Comparison of ENCODE assay signal across 2 cellular contexts in the genomic region with DNA sequence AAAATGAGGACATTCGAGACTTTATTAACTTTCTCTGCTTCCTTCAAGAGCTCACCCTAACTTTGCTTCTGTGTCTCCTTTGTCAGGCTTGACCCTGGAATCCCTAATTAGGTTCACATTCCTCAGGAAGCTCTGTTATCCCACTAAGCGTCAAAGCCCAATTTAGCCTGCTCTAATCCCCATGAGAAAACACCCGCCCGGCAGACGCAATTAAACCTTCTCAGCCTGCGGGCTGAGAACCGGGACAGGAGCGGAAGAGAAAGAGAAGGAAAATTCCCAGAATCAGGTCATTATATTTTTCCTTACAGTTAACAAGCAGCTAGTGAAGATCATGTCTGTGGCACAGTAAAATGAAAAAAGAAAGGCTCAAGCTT.
A peak's percentile ranks its signal among the peaks of the same experiment; 100 is the strongest.
TF ChIP-seq lines count a peak whose summit lies in the region.

No MANE protein-coding gene starts in this region.

TF ChIP-seq in liver, 16 proteins besides CTCF, POLR2A, EP300 and RAD21:
- peak; percentile 62 for TF ChIP-seq NR2F2 (IDR thresholded peaks at IDR 0.05)
- TF ChIP-seq, protein P1, sequence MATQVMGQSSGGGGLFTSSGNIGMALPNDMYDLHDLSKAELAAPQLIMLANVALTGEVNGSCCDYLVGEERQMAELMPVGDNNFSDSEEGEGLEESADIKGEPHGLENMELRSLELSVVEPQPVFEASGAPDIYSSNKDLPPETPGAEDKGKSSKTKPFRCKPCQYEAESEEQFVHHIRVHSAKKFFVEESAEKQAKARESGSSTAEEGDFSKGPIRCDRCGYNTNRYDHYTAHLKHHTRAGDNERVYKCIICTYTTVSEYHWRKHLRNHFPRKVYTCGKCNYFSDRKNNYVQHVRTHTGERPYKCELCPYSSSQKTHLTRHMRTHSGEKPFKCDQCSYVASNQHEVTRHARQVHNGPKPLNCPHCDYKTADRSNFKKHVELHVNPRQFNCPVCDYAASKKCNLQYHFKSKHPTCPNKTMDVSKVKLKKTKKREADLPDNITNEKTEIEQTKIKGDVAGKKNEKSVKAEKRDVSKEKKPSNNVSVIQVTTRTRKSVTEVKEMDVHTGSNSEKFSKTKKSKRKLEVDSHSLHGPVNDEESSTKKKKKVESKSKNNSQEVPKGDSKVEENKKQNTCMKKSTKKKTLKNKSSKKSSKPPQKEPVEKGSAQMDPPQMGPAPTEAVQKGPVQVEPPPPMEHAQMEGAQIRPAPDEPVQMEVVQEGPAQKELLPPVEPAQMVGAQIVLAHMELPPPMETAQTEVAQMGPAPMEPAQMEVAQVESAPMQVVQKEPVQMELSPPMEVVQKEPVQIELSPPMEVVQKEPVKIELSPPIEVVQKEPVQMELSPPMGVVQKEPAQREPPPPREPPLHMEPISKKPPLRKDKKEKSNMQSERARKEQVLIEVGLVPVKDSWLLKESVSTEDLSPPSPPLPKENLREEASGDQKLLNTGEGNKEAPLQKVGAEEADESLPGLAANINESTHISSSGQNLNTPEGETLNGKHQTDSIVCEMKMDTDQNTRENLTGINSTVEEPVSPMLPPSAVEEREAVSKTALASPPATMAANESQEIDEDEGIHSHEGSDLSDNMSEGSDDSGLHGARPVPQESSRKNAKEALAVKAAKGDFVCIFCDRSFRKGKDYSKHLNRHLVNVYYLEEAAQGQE (IDR thresholded peaks at IDR 0.05), result peak; percentile 51
- TF ChIP-seq SP1 (IDR thresholded peaks at IDR 0.05), result peak; percentile 18
- TF ChIP-seq FOXA1 (IDR thresholded peaks at IDR 0.05), result no peak

TF ChIP-seq in HepG2, 621 proteins besides CTCF, POLR2A, EP300 and RAD21:
- TF ChIP-seq ELF4 (CRISPR knock-in tag; IDR thresholded peaks at IDR 0.05; ENCODE audit: borderline replicate concordance), result no peak
- TF ChIP-seq KDM6A (CRISPR knock-in tag; IDR thresholded peaks at IDR 0.05; ENCODE audit: low read depth), result no peak
- no peak for TF ChIP-seq MZF1 (CRISPR knock-in tag; IDR thresholded peaks at IDR 0.05; ENCODE audit: borderline replicate concordance)
- TF ChIP-seq, protein P2, sequence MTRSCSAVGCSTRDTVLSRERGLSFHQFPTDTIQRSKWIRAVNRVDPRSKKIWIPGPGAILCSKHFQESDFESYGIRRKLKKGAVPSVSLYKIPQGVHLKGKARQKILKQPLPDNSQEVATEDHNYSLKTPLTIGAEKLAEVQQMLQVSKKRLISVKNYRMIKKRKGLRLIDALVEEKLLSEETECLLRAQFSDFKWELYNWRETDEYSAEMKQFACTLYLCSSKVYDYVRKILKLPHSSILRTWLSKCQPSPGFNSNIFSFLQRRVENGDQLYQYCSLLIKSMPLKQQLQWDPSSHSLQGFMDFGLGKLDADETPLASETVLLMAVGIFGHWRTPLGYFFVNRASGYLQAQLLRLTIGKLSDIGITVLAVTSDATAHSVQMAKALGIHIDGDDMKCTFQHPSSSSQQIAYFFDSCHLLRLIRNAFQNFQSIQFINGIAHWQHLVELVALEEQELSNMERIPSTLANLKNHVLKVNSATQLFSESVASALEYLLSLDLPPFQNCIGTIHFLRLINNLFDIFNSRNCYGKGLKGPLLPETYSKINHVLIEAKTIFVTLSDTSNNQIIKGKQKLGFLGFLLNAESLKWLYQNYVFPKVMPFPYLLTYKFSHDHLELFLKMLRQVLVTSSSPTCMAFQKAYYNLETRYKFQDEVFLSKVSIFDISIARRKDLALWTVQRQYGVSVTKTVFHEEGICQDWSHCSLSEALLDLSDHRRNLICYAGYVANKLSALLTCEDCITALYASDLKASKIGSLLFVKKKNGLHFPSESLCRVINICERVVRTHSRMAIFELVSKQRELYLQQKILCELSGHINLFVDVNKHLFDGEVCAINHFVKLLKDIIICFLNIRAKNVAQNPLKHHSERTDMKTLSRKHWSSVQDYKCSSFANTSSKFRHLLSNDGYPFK (CRISPR knock-in tag; IDR thresholded peaks at IDR 0.05; ENCODE audit: borderline replicate concordance), result no peak
- TF ChIP-seq, protein P3, sequence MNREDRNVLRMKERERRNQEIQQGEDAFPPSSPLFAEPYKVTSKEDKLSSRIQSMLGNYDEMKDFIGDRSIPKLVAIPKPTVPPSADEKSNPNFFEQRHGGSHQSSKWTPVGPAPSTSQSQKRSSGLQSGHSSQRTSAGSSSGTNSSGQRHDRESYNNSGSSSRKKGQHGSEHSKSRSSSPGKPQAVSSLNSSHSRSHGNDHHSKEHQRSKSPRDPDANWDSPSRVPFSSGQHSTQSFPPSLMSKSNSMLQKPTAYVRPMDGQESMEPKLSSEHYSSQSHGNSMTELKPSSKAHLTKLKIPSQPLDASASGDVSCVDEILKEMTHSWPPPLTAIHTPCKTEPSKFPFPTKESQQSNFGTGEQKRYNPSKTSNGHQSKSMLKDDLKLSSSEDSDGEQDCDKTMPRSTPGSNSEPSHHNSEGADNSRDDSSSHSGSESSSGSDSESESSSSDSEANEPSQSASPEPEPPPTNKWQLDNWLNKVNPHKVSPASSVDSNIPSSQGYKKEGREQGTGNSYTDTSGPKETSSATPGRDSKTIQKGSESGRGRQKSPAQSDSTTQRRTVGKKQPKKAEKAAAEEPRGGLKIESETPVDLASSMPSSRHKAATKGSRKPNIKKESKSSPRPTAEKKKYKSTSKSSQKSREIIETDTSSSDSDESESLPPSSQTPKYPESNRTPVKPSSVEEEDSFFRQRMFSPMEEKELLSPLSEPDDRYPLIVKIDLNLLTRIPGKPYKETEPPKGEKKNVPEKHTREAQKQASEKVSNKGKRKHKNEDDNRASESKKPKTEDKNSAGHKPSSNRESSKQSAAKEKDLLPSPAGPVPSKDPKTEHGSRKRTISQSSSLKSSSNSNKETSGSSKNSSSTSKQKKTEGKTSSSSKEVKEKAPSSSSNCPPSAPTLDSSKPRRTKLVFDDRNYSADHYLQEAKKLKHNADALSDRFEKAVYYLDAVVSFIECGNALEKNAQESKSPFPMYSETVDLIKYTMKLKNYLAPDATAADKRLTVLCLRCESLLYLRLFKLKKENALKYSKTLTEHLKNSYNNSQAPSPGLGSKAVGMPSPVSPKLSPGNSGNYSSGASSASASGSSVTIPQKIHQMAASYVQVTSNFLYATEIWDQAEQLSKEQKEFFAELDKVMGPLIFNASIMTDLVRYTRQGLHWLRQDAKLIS (CRISPR knock-in tag; IDR thresholded peaks at IDR 0.05), result no peak
- TF ChIP-seq, protein P4, sequence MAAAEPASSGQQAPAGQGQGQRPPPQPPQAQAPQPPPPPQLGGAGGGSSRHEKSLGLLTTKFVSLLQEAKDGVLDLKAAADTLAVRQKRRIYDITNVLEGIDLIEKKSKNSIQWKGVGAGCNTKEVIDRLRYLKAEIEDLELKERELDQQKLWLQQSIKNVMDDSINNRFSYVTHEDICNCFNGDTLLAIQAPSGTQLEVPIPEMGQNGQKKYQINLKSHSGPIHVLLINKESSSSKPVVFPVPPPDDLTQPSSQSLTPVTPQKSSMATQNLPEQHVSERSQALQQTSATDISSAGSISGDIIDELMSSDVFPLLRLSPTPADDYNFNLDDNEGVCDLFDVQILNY (CRISPR knock-in tag; conservative IDR thresholded peaks at IDR 0.05), result no peak
TF ChIP-seq in HepG2: peak in this region for 0.
